ENCODE assay signal across 8 cellular contexts in genomic region chr12:124388038-124388676, GRCh38.
A peak's percentile ranks its signal among the peaks of the same experiment; 100 is the strongest.
DNase-seq lines count a peak whose midpoint lies in the region; ATAC-seq, FAIRE-seq and TF ChIP-seq lines count a peak whose summit lies in the region.

No MANE protein-coding gene starts in this region.

- TF ChIP-seq POLR2A in Peyer's patch (IDR thresholded peaks at IDR 0.05) (no peak), esophagus muscularis mucosa (IDR thresholded peaks at IDR 0.05; ENCODE audit: low read depth) (no peak)

- peaks cover 100% of the 10 kb centered on the region for H3K4me1 ChIP-seq in BLaER1
- peaks cover 14 to 70% (median 28%) of the 10 kb centered on the region in 4 donors for H3K4me1 ChIP-seq in Peyer's patch
- H3K4me1 ChIP-seq in esophagus muscularis mucosa = peaks cover 82 to 97% (median 94%) of the 10 kb centered on the region in 4 donors
- peaks cover 9 to 40% (median 29%) of the 10 kb centered on the region in 3 donors for H3K4me1 ChIP-seq in pancreas

- 26% methylated on average over 7 of the region's 15 CpGs for WGBS in esophagus muscularis mucosa
- 16 to 17% methylated on average over 14 to 15 of the region's 15 CpGs for WGBS in pancreas, 2 donors

- no peak for TF ChIP-seq CTCF in Peyer's patch (IDR thresholded peaks at IDR 0.05)
- no peak for TF ChIP-seq CTCF in esophagus muscularis mucosa (IDR thresholded peaks at IDR 0.05)
- no peak for TF ChIP-seq CTCF in pancreas (IDR thresholded peaks at IDR 0.05)

- ATAC-seq in pancreas (no peak), GM18858 (IDR thresholded peaks at IDR 0.05; ENCODE audit: unreplicated experiment) (no peak), GM21529 (IDR thresholded peaks at IDR 0.05; ENCODE audit: unreplicated experiment) (no peak)

- no peak for FAIRE-seq in pancreas (lab: Jason Lieb, UNC)

- peak overlapping the region; percentile 48 for H3K9ac ChIP-seq in BLaER1

- TF ChIP-seq EP300 in esophagus muscularis mucosa (IDR thresholded peaks at IDR 0.05) = no peak

- DNase-seq in Peyer's patch = no peak
- DNase-seq in esophagus muscularis mucosa (ENCODE audit: extremely low spot score) = no peak
- peak in 1 of 6 donors; percentile 43 for DNase-seq in pancreas
- no peak for DNase-seq in 8988T
- DNase-seq in NCI-H2081 treated with DMSO at 0.1 percent for 48 hours (lab: John Stamatoyannopoulos, UW) = no peak

- peak overlapping the region; percentile 100 for H3K4me2 ChIP-seq in BLaER1

- H3K36me3 ChIP-seq in BLaER1 (peaks cover 25% of the 10 kb centered on the region), Peyer's patch (peaks cover 0 to 29% (median 0%) of the 10 kb centered on the region in 3 donors), esophagus muscularis mucosa (peaks cover 14 to 33% (median 28%) of the 10 kb centered on the region in 4 donors), pancreas (peaks cover 0 to 17% (median 10%) of the 10 kb centered on the region in 3 donors)

- H4K20me1 ChIP-seq in BLaER1 = peaks cover 97% of the 10 kb centered on the region

- intact Hi-C loops in esophagus muscularis mucosa (cut with DNase I) (loop anchor here (10.0 kb wide), 1 partner anchor 527 kb away; the partner anchor contains the start of gene UBC), pancreas (cut with DNase I) (loop anchor here in 1 of 3 donors (10.0 kb wide), 1 partner anchor 107 kb away; no protein-coding TSS in a partner anchor)

- peak overlapping the region; percentile 61 for H3K4me3 ChIP-seq in BLaER1
- H3K4me3 ChIP-seq in Peyer's patch = peak overlapping the region; percentile 33 to 71 (median 54)
- peak overlapping the region; percentile 59 to 71 (median 62) for H3K4me3 ChIP-seq in esophagus muscularis mucosa
- peak overlapping the region; percentile 29 to 70 (median 55) for H3K4me3 ChIP-seq in pancreas

- no peaks in the 10 kb centered on the region for H3K9me3 ChIP-seq in BLaER1
- no peaks in the 10 kb centered on the region for H3K9me3 ChIP-seq in Peyer's patch
- H3K9me3 ChIP-seq in esophagus muscularis mucosa = no peaks in the 10 kb centered on the region
- H3K9me3 ChIP-seq in pancreas = no peaks in the 10 kb centered on the region

- H3K27ac ChIP-seq in BLaER1 (peak overlapping the region; percentile 53), Peyer's patch (peak overlapping the region; percentile 55 to 96 (median 89)), esophagus muscularis mucosa (replicated peaks in 1 of 4) (peak overlapping the region; percentile 95 to 98 (median 96)), pancreas (peak overlapping the region; percentile 80 to 90 (median 86))

- H3K27me3 ChIP-seq in BLaER1 (no peaks in the 10 kb centered on the region), Peyer's patch (no peaks in the 10 kb centered on the region), esophagus muscularis mucosa (peaks cover 0 to 2% (median 0%) of the 10 kb centered on the region in 4 donors), pancreas (no peaks in the 10 kb centered on the region)
